1 cellular context compared by ENCODE assay signal in the genomic region with DNA sequence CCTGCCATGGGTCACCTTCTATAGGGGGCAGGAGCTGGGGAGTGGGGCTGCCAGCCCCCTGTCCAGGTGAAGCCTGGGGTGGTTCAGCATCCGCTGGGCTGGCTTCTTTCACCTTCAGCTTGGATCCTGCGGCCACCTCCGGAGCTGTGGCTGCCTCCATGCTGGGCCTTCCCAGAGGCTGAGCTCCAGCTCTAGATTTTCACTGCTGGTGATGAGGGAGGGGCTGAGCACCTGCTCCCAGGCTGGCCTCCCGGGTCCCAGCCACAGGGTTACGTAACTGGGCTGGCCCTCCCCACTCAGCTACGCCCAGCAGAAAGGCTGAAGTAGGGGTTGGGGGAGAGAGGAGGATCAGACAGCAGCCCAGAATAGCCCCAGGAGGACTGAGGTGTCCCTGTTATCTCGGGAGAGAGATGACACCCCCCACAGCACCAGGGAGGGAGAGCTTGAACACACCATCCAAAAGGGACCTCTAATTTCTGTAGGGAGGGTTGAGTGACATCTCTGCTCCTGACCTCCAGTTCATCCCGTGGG.
TF ChIP-seq lines count a peak whose summit lies in the region.

A gene with protein sequence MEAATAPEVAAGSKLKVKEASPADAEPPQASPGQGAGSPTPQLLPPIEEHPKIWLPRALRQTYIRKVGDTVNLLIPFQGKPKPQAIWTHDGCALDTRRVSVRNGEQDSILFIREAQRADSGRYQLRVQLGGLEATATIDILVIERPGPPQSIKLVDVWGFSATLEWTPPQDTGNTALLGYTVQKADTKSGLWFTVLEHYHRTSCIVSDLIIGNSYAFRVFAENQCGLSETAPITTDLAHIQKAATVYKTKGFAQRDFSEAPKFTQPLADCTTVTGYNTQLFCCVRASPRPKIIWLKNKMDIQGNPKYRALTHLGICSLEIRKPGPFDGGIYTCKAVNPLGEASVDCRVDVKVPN (minus strand): TSS at position 180 of the 531 bp plus-strand sequence. CDS start 20 bp downstream, at position 160.

TF ChIP-seq in HepG2, 621 proteins besides CTCF, POLR2A, EP300 and RAD21 (continued from another document):
- TF ChIP-seq, protein P1, sequence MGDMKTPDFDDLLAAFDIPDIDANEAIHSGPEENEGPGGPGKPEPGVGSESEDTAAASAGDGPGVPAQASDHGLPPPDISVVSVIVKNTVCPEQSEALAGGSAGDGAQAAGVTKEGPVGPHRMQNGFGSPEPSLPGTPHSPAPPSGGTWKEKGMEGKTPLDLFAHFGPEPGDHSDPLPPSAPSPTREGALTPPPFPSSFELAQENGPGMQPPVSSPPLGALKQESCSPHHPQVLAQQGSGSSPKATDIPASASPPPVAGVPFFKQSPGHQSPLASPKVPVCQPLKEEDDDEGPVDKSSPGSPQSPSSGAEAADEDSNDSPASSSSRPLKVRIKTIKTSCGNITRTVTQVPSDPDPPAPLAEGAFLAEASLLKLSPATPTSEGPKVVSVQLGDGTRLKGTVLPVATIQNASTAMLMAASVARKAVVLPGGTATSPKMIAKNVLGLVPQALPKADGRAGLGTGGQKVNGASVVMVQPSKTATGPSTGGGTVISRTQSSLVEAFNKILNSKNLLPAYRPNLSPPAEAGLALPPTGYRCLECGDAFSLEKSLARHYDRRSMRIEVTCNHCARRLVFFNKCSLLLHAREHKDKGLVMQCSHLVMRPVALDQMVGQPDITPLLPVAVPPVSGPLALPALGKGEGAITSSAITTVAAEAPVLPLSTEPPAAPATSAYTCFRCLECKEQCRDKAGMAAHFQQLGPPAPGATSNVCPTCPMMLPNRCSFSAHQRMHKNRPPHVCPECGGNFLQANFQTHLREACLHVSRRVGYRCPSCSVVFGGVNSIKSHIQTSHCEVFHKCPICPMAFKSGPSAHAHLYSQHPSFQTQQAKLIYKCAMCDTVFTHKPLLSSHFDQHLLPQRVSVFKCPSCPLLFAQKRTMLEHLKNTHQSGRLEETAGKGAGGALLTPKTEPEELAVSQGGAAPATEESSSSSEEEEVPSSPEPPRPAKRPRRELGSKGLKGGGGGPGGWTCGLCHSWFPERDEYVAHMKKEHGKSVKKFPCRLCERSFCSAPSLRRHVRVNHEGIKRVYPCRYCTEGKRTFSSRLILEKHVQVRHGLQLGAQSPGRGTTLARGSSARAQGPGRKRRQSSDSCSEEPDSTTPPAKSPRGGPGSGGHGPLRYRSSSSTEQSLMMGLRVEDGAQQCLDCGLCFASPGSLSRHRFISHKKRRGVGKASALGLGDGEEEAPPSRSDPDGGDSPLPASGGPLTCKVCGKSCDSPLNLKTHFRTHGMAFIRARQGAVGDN (CRISPR knock-in tag; IDR thresholded peaks at IDR 0.05), result peak; percentile 72
- TF ChIP-seq ZNF761 (CRISPR knock-in tag; conservative IDR thresholded peaks at IDR 0.05), result no peak
- TF ChIP-seq, protein P2, sequence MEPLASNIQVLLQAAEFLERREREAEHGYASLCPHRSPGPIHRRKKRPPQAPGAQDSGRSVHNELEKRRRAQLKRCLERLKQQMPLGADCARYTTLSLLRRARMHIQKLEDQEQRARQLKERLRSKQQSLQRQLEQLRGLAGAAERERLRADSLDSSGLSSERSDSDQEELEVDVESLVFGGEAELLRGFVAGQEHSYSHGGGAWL (CRISPR knock-in tag; IDR thresholded peaks at IDR 0.05), result no peak
- no peak for TF ChIP-seq U2AF1 (optimal IDR thresholded peaks at IDR 0.05; ENCODE audit: low read depth, low read length)
- TF ChIP-seq ZBTB7A (CRISPR knock-in tag; IDR thresholded peaks at IDR 0.05), result peak; percentile 80; the same call in 1 of the 2 replicates
- no peak for TF ChIP-seq MYNN (CRISPR knock-in tag; IDR thresholded peaks at IDR 0.05; ENCODE audit: low read depth)
- TF ChIP-seq SOX13 (IDR thresholded peaks at IDR 0.05), result no peak
- no peak for TF ChIP-seq SOX13 (CRISPR knock-in tag; conservative IDR thresholded peaks at IDR 0.05 in 1 of 2, IDR thresholded peaks at IDR 0.05 in 1 of 2)
- TF ChIP-seq MEIS2 (CRISPR knock-in tag; IDR thresholded peaks at IDR 0.05), result no peak
- TF ChIP-seq, protein P3, sequence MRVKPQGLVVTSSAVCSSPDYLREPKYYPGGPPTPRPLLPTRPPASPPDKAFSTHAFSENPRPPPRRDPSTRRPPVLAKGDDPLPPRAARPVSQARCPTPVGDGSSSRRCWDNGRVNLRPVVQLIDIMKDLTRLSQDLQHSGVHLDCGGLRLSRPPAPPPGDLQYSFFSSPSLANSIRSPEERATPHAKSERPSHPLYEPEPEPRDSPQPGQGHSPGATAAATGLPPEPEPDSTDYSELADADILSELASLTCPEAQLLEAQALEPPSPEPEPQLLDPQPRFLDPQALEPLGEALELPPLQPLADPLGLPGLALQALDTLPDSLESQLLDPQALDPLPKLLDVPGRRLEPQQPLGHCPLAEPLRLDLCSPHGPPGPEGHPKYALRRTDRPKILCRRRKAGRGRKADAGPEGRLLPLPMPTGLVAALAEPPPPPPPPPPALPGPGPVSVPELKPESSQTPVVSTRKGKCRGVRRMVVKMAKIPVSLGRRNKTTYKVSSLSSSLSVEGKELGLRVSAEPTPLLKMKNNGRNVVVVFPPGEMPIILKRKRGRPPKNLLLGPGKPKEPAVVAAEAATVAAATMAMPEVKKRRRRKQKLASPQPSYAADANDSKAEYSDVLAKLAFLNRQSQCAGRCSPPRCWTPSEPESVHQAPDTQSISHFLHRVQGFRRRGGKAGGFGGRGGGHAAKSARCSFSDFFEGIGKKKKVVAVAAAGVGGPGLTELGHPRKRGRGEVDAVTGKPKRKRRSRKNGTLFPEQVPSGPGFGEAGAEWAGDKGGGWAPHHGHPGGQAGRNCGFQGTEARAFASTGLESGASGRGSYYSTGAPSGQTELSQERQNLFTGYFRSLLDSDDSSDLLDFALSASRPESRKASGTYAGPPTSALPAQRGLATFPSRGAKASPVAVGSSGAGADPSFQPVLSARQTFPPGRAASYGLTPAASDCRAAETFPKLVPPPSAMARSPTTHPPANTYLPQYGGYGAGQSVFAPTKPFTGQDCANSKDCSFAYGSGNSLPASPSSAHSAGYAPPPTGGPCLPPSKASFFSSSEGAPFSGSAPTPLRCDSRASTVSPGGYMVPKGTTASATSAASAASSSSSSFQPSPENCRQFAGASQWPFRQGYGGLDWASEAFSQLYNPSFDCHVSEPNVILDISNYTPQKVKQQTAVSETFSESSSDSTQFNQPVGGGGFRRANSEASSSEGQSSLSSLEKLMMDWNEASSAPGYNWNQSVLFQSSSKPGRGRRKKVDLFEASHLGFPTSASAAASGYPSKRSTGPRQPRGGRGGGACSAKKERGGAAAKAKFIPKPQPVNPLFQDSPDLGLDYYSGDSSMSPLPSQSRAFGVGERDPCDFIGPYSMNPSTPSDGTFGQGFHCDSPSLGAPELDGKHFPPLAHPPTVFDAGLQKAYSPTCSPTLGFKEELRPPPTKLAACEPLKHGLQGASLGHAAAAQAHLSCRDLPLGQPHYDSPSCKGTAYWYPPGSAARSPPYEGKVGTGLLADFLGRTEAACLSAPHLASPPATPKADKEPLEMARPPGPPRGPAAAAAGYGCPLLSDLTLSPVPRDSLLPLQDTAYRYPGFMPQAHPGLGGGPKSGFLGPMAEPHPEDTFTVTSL (CRISPR knock-in tag; IDR thresholded peaks at IDR 0.05; ENCODE audit: borderline replicate concordance), result no peak
- TF ChIP-seq, protein P4, sequence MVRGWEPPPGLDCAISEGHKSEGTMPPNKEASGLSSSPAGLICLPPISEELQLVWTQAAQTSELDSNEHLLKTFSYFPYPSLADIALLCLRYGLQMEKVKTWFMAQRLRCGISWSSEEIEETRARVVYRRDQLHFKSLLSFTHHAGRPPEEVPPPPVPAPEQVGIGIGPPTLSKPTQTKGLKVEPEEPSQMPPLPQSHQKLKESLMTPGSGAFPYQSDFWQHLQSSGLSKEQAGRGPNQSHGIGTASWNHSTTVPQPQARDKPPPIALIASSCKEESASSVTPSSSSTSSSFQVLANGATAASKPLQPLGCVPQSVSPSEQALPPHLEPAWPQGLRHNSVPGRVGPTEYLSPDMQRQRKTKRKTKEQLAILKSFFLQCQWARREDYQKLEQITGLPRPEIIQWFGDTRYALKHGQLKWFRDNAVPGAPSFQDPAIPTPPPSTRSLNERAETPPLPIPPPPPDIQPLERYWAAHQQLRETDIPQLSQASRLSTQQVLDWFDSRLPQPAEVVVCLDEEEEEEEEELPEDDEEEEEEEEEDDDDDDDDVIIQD (CRISPR knock-in tag; IDR thresholded peaks at IDR 0.05; ENCODE audit: low read depth), result no peak
- no peak for TF ChIP-seq TBX2 (CRISPR knock-in tag; IDR thresholded peaks at IDR 0.05; ENCODE audit: borderline replicate concordance)
- TF ChIP-seq, protein P5, sequence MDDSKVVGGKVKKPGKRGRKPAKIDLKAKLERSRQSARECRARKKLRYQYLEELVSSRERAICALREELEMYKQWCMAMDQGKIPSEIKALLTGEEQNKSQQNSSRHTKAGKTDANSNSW (CRISPR knock-in tag; IDR thresholded peaks at IDR 0.05; ENCODE audit: borderline replicate concordance), result no peak
